ENCODE assay signal across 25 cellular contexts in the genomic region with DNA sequence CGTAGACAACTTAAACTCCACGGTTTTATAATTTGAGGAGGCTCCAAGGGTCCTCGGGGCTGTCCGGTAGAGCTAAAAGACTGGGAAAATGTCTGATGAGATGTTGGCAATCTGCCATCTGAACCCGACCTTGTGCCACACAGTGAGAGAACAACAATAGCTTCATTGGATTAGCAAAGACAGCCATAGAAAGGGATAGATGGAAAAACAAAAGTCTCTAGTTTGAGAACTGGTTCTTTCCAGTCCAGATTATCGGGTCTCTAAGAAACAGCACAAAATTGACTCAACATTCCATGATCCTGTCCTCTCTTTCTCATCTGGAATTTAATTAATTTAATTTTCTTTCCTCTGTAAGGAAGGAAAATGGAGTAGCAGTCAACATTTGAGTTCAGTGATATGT. TPM values are rescaled to one million over a fixed set of nuclear protein-coding genes. Genes with fewer than 3 reads are reported as not detected.
"Had no signal": no experiment of that assay in that cellular context is flagged by ENCODE, and none has a peak within 500 bp of the region (broad histone marks: within the 10 kb centered on the region; RNA-seq: fewer than 3 reads in every experiment).

No MANE protein-coding gene starts in this region.

- ATAC-seq: activated CD8-positive, alpha-beta T cell treated with anti-CD3 and anti-CD28 coated beads, Interleukin-2, amount 10 ng/mL, durations not matched to agents 7 days and 5 days; effector memory CD8-positive, alpha-beta T cell; mucosa of descending colon; naive thymus-derived CD8-positive, alpha-beta T cell; stimulated activated memory B cell treated with anti-CD40 and anti-IgM and Interleukin-4, amounts not matched to agents 10 μg/mL and 1 μg/mL and 100 μg/mL, for 72 hours had no signal

- H3K4me1 ChIP-seq: adrenal gland, esophagus squamous epithelium, sigmoid colon, spleen, thyroid gland had no signal

- H3K27ac Mint-ChIP-seq: activated B cell treated with CpG ODN at 0.5 μM for 24 hours; activated CD8-positive, alpha-beta T cell treated with anti-CD3 and anti-CD28 coated beads, Interleukin-2, amount 10 ng/mL, durations not matched to agents 7 days and 5 days; activated naive CD4-positive, alpha-beta T cell treated with anti-CD3 and anti-CD28 coated beads, Interleukin-2, amount 10 ng/mL, durations not matched to agents 7 days and 5 days; activated T-cell treated with anti-CD3 and anti-CD28 coated beads, Interleukin-2, amount 50 U/mL, for 24 hours; dendritic cell treated with granulocyte-macrophage colony-stimulating factor and Interleukin-4, amounts not matched to agents 40 ng/mL and 50 ng/mL, for 4 days; stimulated activated memory B cell treated with anti-CD40 and anti-IgM and Interleukin-4, amounts not matched to agents 10 μg/mL and 1 μg/mL and 100 μg/mL, for 72 hours had no signal

- H3K4me3 Mint-ChIP-seq: activated B cell treated with CpG ODN at 0.5 μM for 24 hours; activated CD8-positive, alpha-beta T cell treated with anti-CD3 and anti-CD28 coated beads, Interleukin-2, amount 10 ng/mL, durations not matched to agents 7 days and 5 days; activated naive CD4-positive, alpha-beta T cell treated with anti-CD3 and anti-CD28 coated beads, Interleukin-2, amount 10 ng/mL, durations not matched to agents 7 days and 5 days; activated T-cell treated with anti-CD3 and anti-CD28 coated beads, Interleukin-2, amount 50 U/mL, for 24 hours; dendritic cell treated with granulocyte-macrophage colony-stimulating factor and Interleukin-4, amounts not matched to agents 40 ng/mL and 50 ng/mL, for 4 days; effector memory CD8-positive, alpha-beta T cell; stimulated activated memory B cell treated with anti-CD40 and anti-IgM and Interleukin-4, amounts not matched to agents 10 μg/mL and 1 μg/mL and 100 μg/mL, for 72 hours had no signal

- DNase-seq: activated B cell treated with CpG ODN at 0.5 μM for 24 hours; activated CD4-positive, alpha-beta T cell treated with anti-CD3 and anti-CD28 coated beads for 48 hours; activated CD8-positive, alpha-beta T cell treated with anti-CD3 and anti-CD28 coated beads, Interleukin-2, amount 10 ng/mL, durations not matched to agents 7 days and 5 days; activated naive CD4-positive, alpha-beta T cell treated with anti-CD3 and anti-CD28 coated beads, Interleukin-2, amount 10 ng/mL, durations not matched to agents 7 days and 5 days; activated T-cell treated with anti-CD3 and anti-CD28 coated beads, Interleukin-2, amount 50 U/mL, for 24 hours; effector memory CD8-positive, alpha-beta T cell; esophagus squamous epithelium; mesenchymal stem cell; mucosa of descending colon; naive thymus-derived CD8-positive, alpha-beta T cell; posterior cingulate gyrus; sigmoid colon; spleen; stimulated activated CD4-positive, alpha-beta T cell treated with anti-CD3 and anti-CD28 coated beads, Interleukin-4, amount 100 ng/mL, for 4 hours; SW 1271; T-helper 9 cell; thyroid gland had no signal

- H3K36me3 Mint-ChIP-seq: stimulated activated memory B cell treated with anti-CD40 and anti-IgM and Interleukin-4, amounts not matched to agents 10 μg/mL and 1 μg/mL and 100 μg/mL, for 72 hours had no signal

- H3K9me3 Mint-ChIP-seq: activated B cell treated with CpG ODN at 0.5 μM for 24 hours; activated naive CD4-positive, alpha-beta T cell treated with anti-CD3 and anti-CD28 coated beads, Interleukin-2, amount 10 ng/mL, durations not matched to agents 7 days and 5 days; activated T-cell treated with anti-CD3 and anti-CD28 coated beads, Interleukin-2, amount 50 U/mL, for 24 hours; dendritic cell treated with granulocyte-macrophage colony-stimulating factor and Interleukin-4, amounts not matched to agents 40 ng/mL and 50 ng/mL, for 4 days; effector memory CD8-positive, alpha-beta T cell; naive thymus-derived CD8-positive, alpha-beta T cell; stimulated activated memory B cell treated with anti-CD40 and anti-IgM and Interleukin-4, amounts not matched to agents 10 μg/mL and 1 μg/mL and 100 μg/mL, for 72 hours had no signal

- H3K27ac ChIP-seq: adrenal gland, cardiac muscle cell, esophagus squamous epithelium, sigmoid colon, spleen, thyroid gland had no signal

- H3K27me3 Mint-ChIP-seq: activated B cell treated with CpG ODN at 0.5 μM for 24 hours; activated naive CD4-positive, alpha-beta T cell treated with anti-CD3 and anti-CD28 coated beads, Interleukin-2, amount 10 ng/mL, durations not matched to agents 7 days and 5 days; dendritic cell treated with granulocyte-macrophage colony-stimulating factor and Interleukin-4, amounts not matched to agents 40 ng/mL and 50 ng/mL, for 4 days; effector memory CD8-positive, alpha-beta T cell; naive thymus-derived CD8-positive, alpha-beta T cell; stimulated activated memory B cell treated with anti-CD40 and anti-IgM and Interleukin-4, amounts not matched to agents 10 μg/mL and 1 μg/mL and 100 μg/mL, for 72 hours had no signal

- H3K4me3 ChIP-seq: adrenal gland, cardiac muscle cell, esophagus squamous epithelium, mucosa of descending colon, sigmoid colon, spleen, thyroid gland had no signal

- H3K36me3 ChIP-seq: adrenal gland, cardiac muscle cell, esophagus squamous epithelium, thyroid gland had no signal

- H3K27me3 ChIP-seq: cardiac muscle cell, esophagus squamous epithelium, sigmoid colon, spleen, thyroid gland had no signal

- H3K9me3 ChIP-seq: adrenal gland, esophagus squamous epithelium, mucosa of descending colon, sigmoid colon, spleen, thyroid gland had no signal

RNA-seq across cellular contexts. Expression of a gene that starts 31.6 kb away (rescaled TPM):
- total RNA-seq: activated B cell treated with CpG ODN at 0.5 μM for 24 hours, astrocyte, cardiac muscle cell, chondrocyte, renal cortical epithelial cell, thyroid gland, ureter had no signal
- polyA plus RNA-seq: cardiac muscle cell had no signal
